In the genomic region with DNA sequence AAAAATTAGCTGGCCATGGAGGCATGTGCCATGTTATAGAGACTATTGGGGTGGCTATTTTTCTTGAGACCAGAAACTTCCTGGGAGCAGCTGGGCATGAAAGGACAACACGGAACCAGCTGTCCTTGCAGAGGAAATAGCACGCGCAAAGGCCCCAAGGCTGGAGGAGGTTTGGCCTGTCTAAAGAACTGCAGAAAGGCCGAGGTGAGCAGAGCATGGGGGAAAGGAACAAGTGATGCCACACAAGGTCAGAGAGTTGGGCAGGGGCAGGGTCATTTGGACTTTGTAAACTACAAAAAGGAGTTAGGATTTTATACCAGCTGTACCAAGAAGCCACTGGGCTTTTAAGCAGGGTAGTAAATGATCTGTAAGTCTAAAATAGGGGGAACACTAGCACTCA, we compare ENCODE assay signal across 21 cellular contexts. TPM values are rescaled to one million over a fixed set of nuclear protein-coding genes. Genes with fewer than 3 reads are reported as not detected.
DNase-seq lines count a peak whose midpoint lies in the region; ATAC-seq, FAIRE-seq and TF ChIP-seq lines count a peak whose summit lies in the region.
"Had no signal": no experiment of that assay in that cellular context is flagged by ENCODE, and none has a peak within 500 bp of the region (broad histone marks: within the 10 kb centered on the region; RNA-seq: fewer than 3 reads in every experiment).

No MANE protein-coding gene starts in this region.

- peaks cover 11% of the 10 kb centered on the region for H3K4me1 Mint-ChIP-seq in activated T-cell treated with anti-CD3 and anti-CD28 coated beads, Interleukin-2, amount 50 U/mL, for 24 hours (ENCODE audit: low read depth)
- peaks cover 14% of the 10 kb centered on the region for H3K4me1 Mint-ChIP-seq in CD4-positive, alpha-beta T cell (ENCODE audit: low read depth)
- H3K4me1 Mint-ChIP-seq in T-helper 17 cell = peaks cover 5% of the 10 kb centered on the region
- H3K4me1 Mint-ChIP-seq in activated CD4-positive, alpha-beta memory T cell treated with anti-CD3 and anti-CD28 coated beads, Interleukin-2, amount 10 ng/mL, durations not matched to agents 7 days and 5 days = peaks cover 11% of the 10 kb centered on the region

- H3K36me3 ChIP-seq in osteoblast (ENCODE audit: insufficient read depth, low read length) = no peaks in the 10 kb centered on the region
- H3K36me3 ChIP-seq: gastrocnemius medialis, MG63, tibial artery had no signal

- H3K4me2 ChIP-seq in osteoblast (ENCODE audit: insufficient read depth, low read length) = peak overlapping the region; percentile 79

- POLR2A ChIA-PET in CD4-positive, alpha-beta T cell (lab: Charles Lee) = interaction anchor here (1.5 to 2.1 kb wide), 4 partner anchors 47 to 204 kb away, joined by 5 to 11 read pairs (median 9); a partner anchor contains a TSS
- POLR2A ChIA-PET in activated CD4-positive, alpha-beta memory T cell treated with anti-CD3 and anti-CD28 coated beads, Interleukin-2, amount 10 ng/mL, durations not matched to agents 7 days and 5 days (lab: Charles Lee) = interaction anchor here (0.7 to 1.9 kb wide), 5 partner anchors 17 to 48 kb away, joined by 3 to 6 read pairs (median 3); no protein-coding TSS in a partner anchor

- no peak for ATAC-seq in CD4-positive, alpha-beta T cell (ENCODE audit: poor library complexity)
- ATAC-seq in T-helper 17 cell = no peak

- peaks cover 5% of the 10 kb centered on the region for H3K9me3 Mint-ChIP-seq in activated T-cell treated with anti-CD3 and anti-CD28 coated beads, Interleukin-2, amount 50 U/mL, for 24 hours
- H3K9me3 Mint-ChIP-seq in CD4-positive, alpha-beta T cell = peaks cover 2% of the 10 kb centered on the region
- no peaks in the 10 kb centered on the region for H3K9me3 Mint-ChIP-seq in activated CD4-positive, alpha-beta memory T cell treated with anti-CD3 and anti-CD28 coated beads, Interleukin-2, amount 10 ng/mL, durations not matched to agents 7 days and 5 days
- H3K9me3 Mint-ChIP-seq: T-helper 1 cell treated with Interleukin-12 subunit alpha and Interleukin-12 subunit beta and Interleukin-4 antibody, amounts not matched to agents 30 μg/mL and 1 μg/mL, for 36 hours had no signal

- no peak overlapping the region for H3K4me3 ChIP-seq in osteoblast (ENCODE audit: insufficient read depth, low read length)
- H3K4me3 ChIP-seq: body of pancreas, hepatocyte had no signal

- no peak overlapping the region for H3K27ac Mint-ChIP-seq in activated T-cell treated with anti-CD3 and anti-CD28 coated beads, Interleukin-2, amount 50 U/mL, for 24 hours
- H3K27ac Mint-ChIP-seq in CD4-positive, alpha-beta T cell = peak overlapping the region; percentile 85
- peak overlapping the region; percentile 65 for H3K27ac Mint-ChIP-seq in T-helper 17 cell
- H3K27ac Mint-ChIP-seq in activated CD4-positive, alpha-beta memory T cell treated with anti-CD3 and anti-CD28 coated beads, Interleukin-2, amount 10 ng/mL, durations not matched to agents 7 days and 5 days = no peak overlapping the region
- H3K27ac Mint-ChIP-seq: activated T-helper 1 cell treated with anti-CD3 and anti-CD28 coated beads, Interleukin-12 subunit alpha, Interleukin-12 subunit beta, Interleukin-2, Interleukin-4 antibody, amounts not matched to agents 30 ng/mL and 10 ng/mL and 1 ng/mL, durations not matched to agents 14 hours and 24 hours and 36 hours; T-helper 1 cell treated with Interleukin-12 subunit alpha and Interleukin-12 subunit beta and Interleukin-4 antibody, amounts not matched to agents 30 μg/mL and 1 μg/mL, for 36 hours had no signal

- H3K36me3 Mint-ChIP-seq in activated T-cell treated with anti-CD3 and anti-CD28 coated beads, Interleukin-2, amount 50 U/mL, for 24 hours (ENCODE audit: low read depth) = no peaks in the 10 kb centered on the region
- no peaks in the 10 kb centered on the region for H3K36me3 Mint-ChIP-seq in CD4-positive, alpha-beta T cell (ENCODE audit: low read depth)
- H3K36me3 Mint-ChIP-seq in T-helper 17 cell (ENCODE audit: low read depth) = peaks cover 2% of the 10 kb centered on the region
- no peaks in the 10 kb centered on the region for H3K36me3 Mint-ChIP-seq in activated CD4-positive, alpha-beta memory T cell treated with anti-CD3 and anti-CD28 coated beads, Interleukin-2, amount 10 ng/mL, durations not matched to agents 7 days and 5 days (ENCODE audit: low read depth)

- no peak overlapping the region for H3K27ac ChIP-seq in CD4-positive, alpha-beta T cell (ENCODE audit: low read depth, low read length)
- no peak overlapping the region for H3K27ac ChIP-seq in osteoblast (ENCODE audit: low read depth, low read length)
- H3K27ac ChIP-seq: gastrocnemius medialis, RWPE1, SK-N-MC had no signal

- H3K4me3 Mint-ChIP-seq in activated T-cell treated with anti-CD3 and anti-CD28 coated beads, Interleukin-2, amount 50 U/mL, for 24 hours = peak overlapping the region; percentile 20
- no peak overlapping the region for H3K4me3 Mint-ChIP-seq in CD4-positive, alpha-beta T cell
- no peak overlapping the region for H3K4me3 Mint-ChIP-seq in T-helper 17 cell
- no peak overlapping the region for H3K4me3 Mint-ChIP-seq in activated CD4-positive, alpha-beta memory T cell treated with anti-CD3 and anti-CD28 coated beads, Interleukin-2, amount 10 ng/mL, durations not matched to agents 7 days and 5 days

- H3K9me3 ChIP-seq in CD4-positive, alpha-beta T cell (ENCODE audit: control insufficient read depth, low read length) = no peaks in the 10 kb centered on the region
- H3K9me3 ChIP-seq in T-helper 17 cell (ENCODE audit: control insufficient read depth, low read length, poor library complexity, severe bottlenecking) (no peaks in the 10 kb centered on the region), osteoblast (ENCODE audit: low read depth, low read length) (no peaks in the 10 kb centered on the region)
- H3K9me3 ChIP-seq: body of pancreas, gastrocnemius medialis, tibial artery had no signal

- H3K27me3 Mint-ChIP-seq in activated T-cell treated with anti-CD3 and anti-CD28 coated beads, Interleukin-2, amount 50 U/mL, for 24 hours = no peaks in the 10 kb centered on the region
- H3K27me3 Mint-ChIP-seq in CD4-positive, alpha-beta T cell = no peaks in the 10 kb centered on the region
- no peaks in the 10 kb centered on the region for H3K27me3 Mint-ChIP-seq in T-helper 17 cell
- H3K27me3 Mint-ChIP-seq in activated CD4-positive, alpha-beta memory T cell treated with anti-CD3 and anti-CD28 coated beads, Interleukin-2, amount 10 ng/mL, durations not matched to agents 7 days and 5 days = peaks cover 3% of the 10 kb centered on the region

- H3K27me3 ChIP-seq in CD4-positive, alpha-beta T cell (ENCODE audit: control insufficient read depth, insufficient read depth, low read length) = no peaks in the 10 kb centered on the region
- H3K27me3 ChIP-seq in osteoblast (ENCODE audit: insufficient read depth, low read length) = peaks cover 4% of the 10 kb centered on the region
- H3K27me3 ChIP-seq: body of pancreas, dorsolateral prefrontal cortex, gastrocnemius medialis, hepatocyte, MG63, tibial artery had no signal

- DNase-seq in activated T-cell treated with anti-CD3 and anti-CD28 coated beads, Interleukin-2, amount 50 U/mL, for 24 hours = no peak
- DNase-seq in activated T-cell treated with anti-CD3 and anti-CD28 coated beads for 4 hours (no peak), T-helper 17 cell (no peak), osteoblast (ENCODE audit: insufficient read length, low spot score, missing footprints) (no peak), cortex of kidney (lab: John Stamatoyannopoulos, UW) (no peak), urothelium cell line (ENCODE audit: low spot score) (no peak)
- DNase-seq in CD4-positive, alpha-beta T cell = no peak
- no peak for DNase-seq in activated CD4-positive, alpha-beta memory T cell treated with anti-CD3 and anti-CD28 coated beads, Interleukin-2, amount 10 ng/mL, durations not matched to agents 7 days and 5 days
- DNase-seq: NCI-H1417 treated with DMSO at 0.1 percent for 48 hours had no signal

- no peaks in the 10 kb centered on the region for H3K4me1 ChIP-seq in osteoblast (ENCODE audit: insufficient read depth, low read length)

- CTCF ChIA-PET in CD4-positive, alpha-beta T cell (lab: Charles Lee) = interaction anchor here (1.0 kb wide), 1 partner anchor 193 kb away, joined by 3 read pairs; no protein-coding TSS in a partner anchor
- CTCF ChIA-PET in activated CD4-positive, alpha-beta memory T cell treated with anti-CD3 and anti-CD28 coated beads, Interleukin-2, amount 10 ng/mL, durations not matched to agents 7 days and 5 days (lab: Charles Lee) = interaction anchor here (1.0 to 3.3 kb wide), 13 partner anchors 9 to 204 kb away, joined by 3 to 28 read pairs (median 7); a partner anchor contains a TSS

- H3K79me2 ChIP-seq in osteoblast (ENCODE audit: insufficient read depth, low read length) = no peaks in the 10 kb centered on the region
- H3K79me2 ChIP-seq: hepatocyte had no signal

- H4K20me1 ChIP-seq in osteoblast (ENCODE audit: insufficient read depth, low read length) = no peaks in the 10 kb centered on the region

- FAIRE-seq in urothelium cell line (lab: Jason Lieb, UNC) = no peak
- FAIRE-seq: G401.6, GM19239 had no signal

- TF ChIP-seq CTCF in CD4-positive, alpha-beta T cell (IDR thresholded peaks at IDR 0.05) = no peak
- TF ChIP-seq CTCF in osteoblast (IDR thresholded peaks at IDR 0.05; ENCODE audit: extremely low read depth, low read depth, low read length) = no peak

- no peak overlapping the region for H2AFZ ChIP-seq in osteoblast (ENCODE audit: low read length)

- intact Hi-C loops in CD4-positive, alpha-beta T cell (cut with DNase I, micrococcal nuclease) = loop anchor here (1.0 to 10.0 kb wide), 3 partner anchors 194 to 941 kb away; no protein-coding TSS in a partner anchor

RNA-seq across cellular contexts. Expression of a gene that starts 46.6 kb away (rescaled TPM):
- total RNA-seq in CD4-positive, alpha-beta T cell = 10 to 100 TPM; 39.4 to 46.8 TPM
- total RNA-seq in T-helper 17 cell (10 to 100 TPM; 48.3 to 48.5 TPM), osteoblast (43.4 and 45.1 TPM in 2 replicates)
- total RNA-seq in activated CD4-positive, alpha-beta memory T cell treated with anti-CD3 and anti-CD28 coated beads, Interleukin-2, amount 10 ng/mL, durations not matched to agents 7 days and 5 days = 10 to 100 TPM; 60.3 to 65.9 TPM

RNA-seq across cellular contexts. Expression of a gene that starts 54.9 kb away (rescaled TPM):
- total RNA-seq in CD4-positive, alpha-beta T cell = 1 to 10 TPM; 1.0 to 1.8 TPM
- total RNA-seq in T-helper 17 cell (1 to 10 TPM in 1 of 2 donors, under 1 TPM in 1; 0.39 to 1.9 TPM), osteoblast (13.4 and 13.8 TPM in 2 replicates)
- under 1 TPM; 0.58 to 0.63 TPM for total RNA-seq in activated CD4-positive, alpha-beta memory T cell treated with anti-CD3 and anti-CD28 coated beads, Interleukin-2, amount 10 ng/mL, durations not matched to agents 7 days and 5 days

Comparison
In these comparisons a context has a peak if more than half of its experiments do, and no peak if none do; other contexts are left out.
1. H3K27ac Mint-ChIP-seq: peak in CD4-positive, alpha-beta T cell (single experiment) and T-helper 17 cell (single experiment); none in activated T-cell treated with anti-CD3 and anti-CD28 coated beads, Interleukin-2, amount 50 U/mL, for 24 hours (single experiment) and activated CD4-positive, alpha-beta memory T cell treated with anti-CD3 and anti-CD28 coated beads, Interleukin-2, amount 10 ng/mL, durations not matched to agents 7 days and 5 days (single experiment).